Comparison of ENCODE assay signal across 20 cellular contexts in genomic region chr5:111337133-111337532, GRCh38.
DNase-seq lines count a peak whose midpoint lies in the region; ATAC-seq and TF ChIP-seq lines count a peak whose summit lies in the region.
"Had no signal": no experiment of that assay in that cellular context is flagged by ENCODE, and none has a peak within 500 bp of the region (broad histone marks: within the 10 kb centered on the region; RNA-seq: fewer than 3 reads in every experiment).

No MANE protein-coding gene starts in this region.

- peak overlapping the region in 2 of 3 donors; percentile 68 to 78 for H3K27ac Mint-ChIP-seq in CD4-positive, CD25-positive, alpha-beta regulatory T cell
- peak overlapping the region; percentile 90 for H3K27ac Mint-ChIP-seq in activated T-helper 17 cell treated with anti-CD3 and anti-CD28 coated beads, Interleukin-2, amount 50 U/mL, for 72 hours
- H3K27ac Mint-ChIP-seq: H9, IgD-negative memory B cell had no signal

- H3K9me3 ChIP-seq in CD4-positive, CD25-positive, alpha-beta regulatory T cell (ENCODE audit: control insufficient read depth in 2 of 2, low read length in 2 of 2), result no peaks in the 10 kb centered on the region
- H3K9me3 ChIP-seq: mucosa of descending colon, thyroid gland had no signal

- peaks cover 3% of the 10 kb centered on the region for H3K4me1 ChIP-seq in CD4-positive, CD25-positive, alpha-beta regulatory T cell (ENCODE audit: control insufficient read depth, insufficient read depth, low read length, poor library complexity, severe bottlenecking)
- H3K4me1 ChIP-seq: thyroid gland had no signal

- peaks cover 68 to 85% (median 73%) of the 10 kb centered on the region in 4 donors for H3K4me1 Mint-ChIP-seq in CD4-positive, CD25-positive, alpha-beta regulatory T cell
- H3K4me1 Mint-ChIP-seq in activated T-helper 17 cell treated with anti-CD3 and anti-CD28 coated beads, Interleukin-2, amount 50 U/mL, for 72 hours, result peaks cover 54% of the 10 kb centered on the region
- H3K4me1 Mint-ChIP-seq: IgD-negative memory B cell had no signal

- peaks cover 0 to 2% (median 0%) of the 10 kb centered on the region in 7 donors for H3K9me3 Mint-ChIP-seq in CD4-positive, CD25-positive, alpha-beta regulatory T cell
- no peaks in the 10 kb centered on the region for H3K9me3 Mint-ChIP-seq in activated T-helper 17 cell treated with anti-CD3 and anti-CD28 coated beads, Interleukin-2, amount 50 U/mL, for 72 hours
- H3K9me3 Mint-ChIP-seq: H9 had no signal

- H3K27ac ChIP-seq in CD4-positive, CD25-positive, alpha-beta regulatory T cell (ENCODE audit: insufficient read depth, low read length, poor library complexity, severe bottlenecking), result no peak overlapping the region
- H3K27ac ChIP-seq: thyroid gland had no signal

- ATAC-seq in CD4-positive, CD25-positive, alpha-beta regulatory T cell (ENCODE audit: low read depth in 2 of 2), result peak; percentile 82 to 94
- ATAC-seq in HG02885 (IDR thresholded peaks at IDR 0.05; ENCODE audit: poor library complexity, unreplicated experiment), result peak; percentile 40
- peak; percentile 90 for ATAC-seq in activated T-helper 17 cell treated with anti-CD3 and anti-CD28 coated beads, Interleukin-2, amount 50 U/mL, for 72 hours (replicated peaks)
- ATAC-seq in SK-N-SH treated with all-trans-retinoic acid at 6 μM for 48 hours, result no peak
- ATAC-seq in HG03439 (IDR thresholded peaks at IDR 0.05; ENCODE audit: unreplicated experiment), result no peak
- ATAC-seq: left lobe of liver, mucosa of descending colon, sciatic nerve had no signal

- H3K4me3 Mint-ChIP-seq in CD4-positive, CD25-positive, alpha-beta regulatory T cell, result peak overlapping the region in 3 of 4 donors; percentile 1 to 34 (median 33)
- peak overlapping the region; percentile 62 for H3K4me3 Mint-ChIP-seq in activated T-helper 17 cell treated with anti-CD3 and anti-CD28 coated beads, Interleukin-2, amount 50 U/mL, for 72 hours
- H3K4me3 Mint-ChIP-seq: H9, IgD-negative memory B cell had no signal

- peak in 1 of 3 donors; percentile 51 for DNase-seq in CD4-positive, CD25-positive, alpha-beta regulatory T cell
- peak; percentile 74 for DNase-seq in DMS 273 treated with DMSO at 0.1 percent for 48 hours (lab: John Stamatoyannopoulos, UW)
- no peak for DNase-seq in NCI-H146 (lab: John Stamatoyannopoulos, UW)
- DNase-seq in activated effector memory CD4-positive, alpha-beta T cell treated with anti-CD3 and anti-CD28 coated beads, Interleukin-2, amount 50 U/mL, for 16 hours, result no peak
- DNase-seq: aorta; DMS79; foreskin fibroblast; H9; mucosa of descending colon; NCI-H1105 treated with DMSO at 0.1 percent for 48 hours; NCI-H446 treated with DMSO at 0.1 percent for 48 hours; stimulated activated CD4-positive, alpha-beta T cell treated with anti-CD3 and anti-CD28 coated beads, Interleukin-2, amount 100 ng/mL, for 24 hours; thyroid gland had no signal

- peak overlapping the region; percentile 46 for H3K4me3 ChIP-seq in CD4-positive, CD25-positive, alpha-beta regulatory T cell (ENCODE audit: low read depth, low read length)
- H3K4me3 ChIP-seq: mucosa of descending colon, thyroid gland had no signal

- no peaks in the 10 kb centered on the region for H3K27me3 Mint-ChIP-seq in CD4-positive, CD25-positive, alpha-beta regulatory T cell
- no peaks in the 10 kb centered on the region for H3K27me3 Mint-ChIP-seq in activated T-helper 17 cell treated with anti-CD3 and anti-CD28 coated beads, Interleukin-2, amount 50 U/mL, for 72 hours
- H3K27me3 Mint-ChIP-seq: IgD-negative memory B cell had no signal

- no peaks in the 10 kb centered on the region for H3K36me3 Mint-ChIP-seq in CD4-positive, CD25-positive, alpha-beta regulatory T cell
- no peaks in the 10 kb centered on the region for H3K36me3 Mint-ChIP-seq in activated T-helper 17 cell treated with anti-CD3 and anti-CD28 coated beads, Interleukin-2, amount 50 U/mL, for 72 hours (ENCODE audit: low read depth)
- H3K36me3 Mint-ChIP-seq: IgD-negative memory B cell had no signal

- no peaks in the 10 kb centered on the region for H3K36me3 ChIP-seq in CD4-positive, CD25-positive, alpha-beta regulatory T cell (ENCODE audit: control insufficient read depth, insufficient read depth, low read length)
- H3K36me3 ChIP-seq: thyroid gland had no signal

- no peaks in the 10 kb centered on the region for H3K27me3 ChIP-seq in CD4-positive, CD25-positive, alpha-beta regulatory T cell (ENCODE audit: control insufficient read depth, insufficient read depth, low read length)
- H3K27me3 ChIP-seq: thyroid gland had no signal

TF ChIP-seq in SK-N-SH treated with all-trans-retinoic acid at 6 μM for 48 hours, 23 proteins besides CTCF, POLR2A, EP300 and RAD21:
- TF ChIP-seq RARB (CRISPR knock-in tag; IDR thresholded peaks at IDR 0.05), result no peak
- TF ChIP-seq GLIS3 (CRISPR knock-in tag; IDR thresholded peaks at IDR 0.05), result no peak
- TF ChIP-seq ARNTL (CRISPR knock-in tag; IDR thresholded peaks at IDR 0.05; ENCODE audit: borderline replicate concordance, low read depth), result no peak

Comparison
In these comparisons a context has a peak if more than half of its experiments do, and no peak if none do; other contexts are left out.
1. ATAC-seq: peak in CD4-positive, CD25-positive, alpha-beta regulatory T cell (2 of 2), HG02885 (single experiment) and activated T-helper 17 cell treated with anti-CD3 and anti-CD28 coated beads, Interleukin-2, amount 50 U/mL, for 72 hours (single experiment); none in SK-N-SH treated with all-trans-retinoic acid at 6 μM for 48 hours (single experiment) and HG03439 (single experiment).